Comparison of ENCODE assay signal across 22 cellular contexts in the genomic region with DNA sequence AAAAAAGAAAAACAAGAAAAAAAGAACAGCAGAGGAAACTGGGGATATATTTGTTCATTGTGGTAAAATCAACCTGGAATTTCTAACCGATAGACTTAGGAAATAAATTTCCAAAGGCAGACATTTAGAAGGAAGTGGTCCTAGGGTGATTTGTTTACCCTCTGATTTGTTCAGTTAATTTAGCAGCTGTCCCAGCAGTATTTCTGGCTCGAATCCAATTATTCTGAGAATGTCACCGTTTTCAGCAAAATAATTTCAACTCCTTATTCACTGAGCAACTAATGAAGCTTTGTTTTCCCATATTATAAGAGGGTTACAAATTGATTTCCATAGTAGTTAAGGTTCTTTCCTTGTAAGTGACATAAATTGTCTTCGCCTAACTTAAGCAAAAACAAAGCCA.
"Had no signal": no experiment of that assay in that cellular context is flagged by ENCODE, and none has a peak within 500 bp of the region (broad histone marks: within the 10 kb centered on the region; RNA-seq: fewer than 3 reads in every experiment).

No MANE protein-coding gene starts in this region.

- H3K4me1 ChIP-seq: heart right ventricle, sigmoid colon, testis, upper lobe of left lung had no signal

- H3K36me3 ChIP-seq: heart right ventricle, sigmoid colon, upper lobe of left lung had no signal

- H3K9me3 ChIP-seq: testis, upper lobe of left lung had no signal

- H3K4me3 ChIP-seq: heart right ventricle, sigmoid colon, testis, upper lobe of left lung had no signal

- H3K27ac ChIP-seq: heart right ventricle, sigmoid colon, testis, upper lobe of left lung, VCaP had no signal

- ATAC-seq: activated CD4-positive, CD25-positive, alpha-beta regulatory T cell treated with anti-CD3 and anti-CD28 coated beads, Interleukin-2, amount 50 U/mL, for 24 hours; activated CD8-positive, alpha-beta memory T cell treated with anti-CD3 and anti-CD28 coated beads, Interleukin-2, amount 10 ng/mL, durations not matched to agents 7 days and 5 days; activated CD8-positive, alpha-beta T cell treated with anti-CD3 and anti-CD28 coated beads for 36 hours; heart right ventricle; left colon; natural killer cell treated with Interleukin-12 subunit alpha and Interleukin-12 subunit beta and Interleukin-15 and Interleukin-18, amount 100 ng/mL, for 72 hours; stimulated activated naive B cell treated with anti-CD40 and anti-IgM and Interleukin-4, amounts not matched to agents 10 μg/mL and 1 μg/mL and 100 μg/mL, for 72 hours had no signal

- DNase-seq: activated CD4-positive, alpha-beta T cell treated with anti-CD3 and anti-CD28 coated beads, Interleukin-2, amount 10 ng/mL, durations not matched to agents 7 days and 5 days; activated CD8-positive, alpha-beta memory T cell treated with anti-CD3 and anti-CD28 coated beads, Interleukin-2, amount 10 ng/mL, durations not matched to agents 7 days and 5 days; activated CD8-positive, alpha-beta T cell treated with anti-CD3 and anti-CD28 coated beads for 36 hours; activated gamma-delta T cell; activated naive CD4-positive, alpha-beta T cell treated with anti-CD3 and anti-CD28 coated beads, Interleukin-2, amount 50 U/mL, for 16 hours; activated T-cell treated with anti-CD3 and anti-CD28 coated beads for 4 hours; aorta; effector CD4-positive, alpha-beta T cell; heart right ventricle; islet precursor cell; left colon; retina; sigmoid colon; stimulated activated CD4-positive, alpha-beta T cell treated with anti-CD3 and anti-CD28 coated beads, Interleukin-2, amount 100 ng/mL, for 48 hours; stimulated activated CD8-positive, alpha-beta memory T cell treated with anti-CD3 and anti-CD28 coated beads, Interleukin-4, amount 100 ng/mL, for 48 hours; stimulated activated naive B cell treated with anti-CD40 and anti-IgM and Interleukin-4, amounts not matched to agents 10 μg/mL and 1 μg/mL and 100 μg/mL, for 72 hours; testis; upper lobe of left lung had no signal

- H3K27me3 ChIP-seq: heart right ventricle, sigmoid colon, testis, upper lobe of left lung had no signal

- FAIRE-seq: endometrium had no signal
